ENCODE assay signal across 8 cellular contexts in the genomic region with DNA sequence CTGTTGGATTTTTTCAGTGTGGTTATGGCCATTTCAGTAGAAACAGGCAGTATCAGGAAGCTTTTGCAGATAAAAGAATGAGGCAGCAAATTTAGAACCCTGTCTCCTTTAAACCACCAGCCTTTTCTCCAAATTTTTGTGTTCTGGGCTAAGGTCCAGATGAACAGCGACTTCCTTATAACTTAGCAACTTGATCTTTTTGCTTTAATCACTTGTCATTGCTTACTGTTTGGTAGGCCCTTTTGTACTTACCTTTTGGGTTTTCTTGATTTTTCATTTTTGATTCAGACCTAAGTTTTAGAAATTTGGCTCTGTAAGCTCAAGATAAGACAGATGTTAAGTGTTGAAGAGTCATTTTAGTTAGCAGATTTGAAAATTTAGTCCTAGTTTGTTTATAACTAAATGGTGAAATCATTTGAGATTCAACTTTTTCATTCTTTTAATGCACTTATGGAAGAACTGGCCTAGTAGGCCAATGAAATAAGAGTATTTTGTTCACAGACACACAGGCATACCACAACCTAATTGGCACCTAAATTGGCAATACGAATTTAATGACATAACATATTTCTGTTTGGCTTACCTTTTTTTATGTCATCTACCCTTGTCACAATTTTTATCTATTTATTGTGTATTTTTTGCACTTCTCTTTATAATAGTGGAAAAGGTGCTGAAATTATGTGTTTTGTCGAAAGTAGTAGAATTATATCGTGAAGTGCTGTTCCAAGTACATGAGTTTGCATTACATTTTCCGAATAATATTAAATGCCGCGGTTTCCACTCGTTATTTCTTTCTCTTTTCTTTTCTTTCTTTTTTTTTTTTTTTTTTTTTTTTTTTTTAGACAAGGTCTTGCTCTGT. TPM values are rescaled to one million over a fixed set of nuclear protein-coding genes. Genes with fewer than 3 reads are reported as not detected.
A peak's percentile ranks its signal among the peaks of the same experiment; 100 is the strongest.
DNase-seq lines count a peak whose midpoint lies in the region; ATAC-seq and TF ChIP-seq lines count a peak whose summit lies in the region.

No MANE protein-coding gene starts in this region.

- H3K27ac Mint-ChIP-seq in activated CD4-positive, alpha-beta T cell treated with anti-CD3 and anti-CD28 coated beads for 36 hours: no peak overlapping the region
- no peak overlapping the region for H3K27ac Mint-ChIP-seq in T-helper 17 cell
- H3K27ac Mint-ChIP-seq in stimulated activated naive B cell treated with anti-CD40 and anti-IgM and Interleukin-4, amounts not matched to agents 10 μg/mL and 1 μg/mL and 100 μg/mL, for 72 hours: no peak overlapping the region

- H3K4me3 ChIP-seq in fibroblast of pulmonary artery (replicated peaks; ENCODE audit: low read depth, low read length): peak overlapping the region; percentile 93

- no peaks in the 10 kb centered on the region for H3K9me3 ChIP-seq in T-helper 17 cell (ENCODE audit: control insufficient read depth, low read length, poor library complexity, severe bottlenecking)

- ATAC-seq in activated CD4-positive, alpha-beta T cell treated with anti-CD3 and anti-CD28 coated beads for 36 hours: no peak
- ATAC-seq in T-helper 17 cell (no peak), HG03135 (IDR thresholded peaks at IDR 0.05; ENCODE audit: unreplicated experiment) (no peak), GM18870 (IDR thresholded peaks at IDR 0.05; ENCODE audit: unreplicated experiment) (no peak)
- ATAC-seq in stimulated activated naive B cell treated with anti-CD40 and anti-IgM and Interleukin-4, amounts not matched to agents 10 μg/mL and 1 μg/mL and 100 μg/mL, for 72 hours (replicated peaks): no peak

- no peaks in the 10 kb centered on the region for H3K36me3 Mint-ChIP-seq in activated CD4-positive, alpha-beta T cell treated with anti-CD3 and anti-CD28 coated beads for 36 hours (ENCODE audit: low read depth)
- peaks cover 4% of the 10 kb centered on the region for H3K36me3 Mint-ChIP-seq in T-helper 17 cell (ENCODE audit: low read depth)
- H3K36me3 Mint-ChIP-seq in stimulated activated naive B cell treated with anti-CD40 and anti-IgM and Interleukin-4, amounts not matched to agents 10 μg/mL and 1 μg/mL and 100 μg/mL, for 72 hours: peaks cover 0 to 1% of the 10 kb centered on the region in 2 donors

- H3K4me3 Mint-ChIP-seq in activated CD4-positive, alpha-beta T cell treated with anti-CD3 and anti-CD28 coated beads for 36 hours: peak overlapping the region; percentile 90
- H3K4me3 Mint-ChIP-seq in T-helper 17 cell: peak overlapping the region; percentile 57
- H3K4me3 Mint-ChIP-seq in stimulated activated naive B cell treated with anti-CD40 and anti-IgM and Interleukin-4, amounts not matched to agents 10 μg/mL and 1 μg/mL and 100 μg/mL, for 72 hours: peak overlapping the region; percentile 85 to 87

- intact Hi-C loops in activated CD4-positive, alpha-beta T cell treated with anti-CD3 and anti-CD28 coated beads for 36 hours (cut with DNase I, micrococcal nuclease): no loop called here

- POLR2A ChIA-PET in activated CD4-positive, alpha-beta T cell treated with anti-CD3 and anti-CD28 coated beads for 36 hours (lab: Charles Lee): interaction anchor here (1.0 to 1.2 kb wide), 2 partner anchors 10 to 13 kb away, joined by 3 read pairs; a partner anchor contains a TSS

- H3K9me3 Mint-ChIP-seq in activated CD4-positive, alpha-beta T cell treated with anti-CD3 and anti-CD28 coated beads for 36 hours (ENCODE audit: low read depth): no peaks in the 10 kb centered on the region
- H3K9me3 Mint-ChIP-seq in stimulated activated naive B cell treated with anti-CD40 and anti-IgM and Interleukin-4, amounts not matched to agents 10 μg/mL and 1 μg/mL and 100 μg/mL, for 72 hours: no peaks in the 10 kb centered on the region

- H3K27me3 Mint-ChIP-seq in activated CD4-positive, alpha-beta T cell treated with anti-CD3 and anti-CD28 coated beads for 36 hours: no peaks in the 10 kb centered on the region
- H3K27me3 Mint-ChIP-seq in T-helper 17 cell: no peaks in the 10 kb centered on the region
- H3K27me3 Mint-ChIP-seq in stimulated activated naive B cell treated with anti-CD40 and anti-IgM and Interleukin-4, amounts not matched to agents 10 μg/mL and 1 μg/mL and 100 μg/mL, for 72 hours: no peaks in the 10 kb centered on the region

- no peak for TF ChIP-seq CTCF in fibroblast of pulmonary artery (IDR thresholded peaks at IDR 0.05; ENCODE audit: low read length, missing control alignments)

- CTCF ChIA-PET in activated CD4-positive, alpha-beta T cell treated with anti-CD3 and anti-CD28 coated beads for 36 hours (lab: Charles Lee): interaction anchor here (0.7 to 3.0 kb wide), 4 partner anchors 12 to 777 kb away, joined by 3 to 31 read pairs (median 4); a partner anchor contains a TSS

- H3K4me1 Mint-ChIP-seq in activated CD4-positive, alpha-beta T cell treated with anti-CD3 and anti-CD28 coated beads for 36 hours: peaks cover 34% of the 10 kb centered on the region
- H3K4me1 Mint-ChIP-seq in T-helper 17 cell: peaks cover 29% of the 10 kb centered on the region
- peaks cover 18 to 27% of the 10 kb centered on the region in 2 donors for H3K4me1 Mint-ChIP-seq in stimulated activated naive B cell treated with anti-CD40 and anti-IgM and Interleukin-4, amounts not matched to agents 10 μg/mL and 1 μg/mL and 100 μg/mL, for 72 hours

- no peak for DNase-seq in activated CD4-positive, alpha-beta T cell treated with anti-CD3 and anti-CD28 coated beads for 36 hours
- no peak for DNase-seq in activated CD4-positive, alpha-beta T cell treated with anti-CD3 and anti-CD28 coated beads for 48 hours
- no peak for DNase-seq in T-helper 17 cell
- DNase-seq in fibroblast of pulmonary artery (ENCODE audit: low read depth): peak; percentile 44
- DNase-seq in stimulated activated naive B cell treated with anti-CD40 and anti-IgM and Interleukin-4, amounts not matched to agents 10 μg/mL and 1 μg/mL and 100 μg/mL, for 72 hours: no peak
- no peak for DNase-seq in effector CD4-positive, alpha-beta T cell

RNA-seq across cellular contexts. Expression of a gene that starts 2.1 kb away (rescaled TPM):
- 10 to 100 TPM; 42.2 to 43.0 TPM for total RNA-seq in activated CD4-positive, alpha-beta T cell treated with anti-CD3 and anti-CD28 coated beads for 36 hours
- 10 to 100 TPM; 29.1 to 36.9 TPM for total RNA-seq in T-helper 17 cell

RNA-seq across cellular contexts. Expression of a gene that starts 12.2 kb away (rescaled TPM):
- 10 to 100 TPM; 18.9 to 25.7 TPM for total RNA-seq in activated CD4-positive, alpha-beta T cell treated with anti-CD3 and anti-CD28 coated beads for 36 hours
- 10 to 100 TPM; 30.7 to 32.8 TPM for total RNA-seq in T-helper 17 cell
